In genomic region chrX:102899940-102900916, GRCh38 we compare ENCODE assay signal across 8 cellular contexts. TPM values are rescaled to one million over a fixed set of nuclear protein-coding genes. Genes with fewer than 3 reads are reported as not detected.
DNase-seq lines count a peak whose midpoint lies in the region; ATAC-seq, FAIRE-seq and TF ChIP-seq lines count a peak whose summit lies in the region.

No MANE protein-coding gene starts in this region.

- H2AFZ ChIP-seq in astrocyte (ENCODE audit: low read depth, low read length) = no peak overlapping the region

- no peaks in the 10 kb centered on the region for H3K36me3 Mint-ChIP-seq in astrocyte (ENCODE audit: low read depth, unreplicated experiment)

- ATAC-seq in HG02610 (IDR thresholded peaks at IDR 0.05; ENCODE audit: unreplicated experiment) = peak; percentile 83

- no peaks in the 10 kb centered on the region for H3K79me2 ChIP-seq in astrocyte (ENCODE audit: insufficient read depth, low read length)

- peak; percentile 98 for FAIRE-seq in astrocyte (lab: Jason Lieb, UNC)

- H3K4me1 ChIP-seq in astrocyte (ENCODE audit: insufficient read depth, low read length) = no peaks in the 10 kb centered on the region

- no peaks in the 10 kb centered on the region for H3K9me3 ChIP-seq in astrocyte (ENCODE audit: insufficient read depth, low read depth, low read length)

- H3K27ac Mint-ChIP-seq in astrocyte (ENCODE audit: unreplicated experiment) = peak overlapping the region; percentile 59

- H3K27ac ChIP-seq in astrocyte (ENCODE audit: low read depth, low read length) = no peak overlapping the region

- H3K4me3 ChIP-seq in astrocyte (ENCODE audit: insufficient read depth, low read depth, low read length) = no peak overlapping the region

- no peak overlapping the region for H3K4me3 Mint-ChIP-seq in astrocyte (ENCODE audit: unreplicated experiment)

- H3K4me2 ChIP-seq in astrocyte (ENCODE audit: low read length) = peak overlapping the region; percentile 6

- no peaks in the 10 kb centered on the region for H3K36me3 ChIP-seq in astrocyte (ENCODE audit: insufficient read depth, low read length)

- no peaks in the 10 kb centered on the region for H3K27me3 Mint-ChIP-seq in astrocyte (ENCODE audit: low read depth, unreplicated experiment)

- peaks cover 2% of the 10 kb centered on the region for H3K4me1 Mint-ChIP-seq in astrocyte (ENCODE audit: low read depth, unreplicated experiment)

- H3K9me3 Mint-ChIP-seq in astrocyte (ENCODE audit: unreplicated experiment) = no peaks in the 10 kb centered on the region

- TF ChIP-seq CTCF in astrocyte (IDR thresholded peaks at IDR 0.05; ENCODE audit: insufficient read depth, low read depth, low read length) = peak; percentile 54

- H3K27me3 ChIP-seq in astrocyte (ENCODE audit: insufficient read depth, low read length) = no peaks in the 10 kb centered on the region

- no peak overlapping the region for H3K9ac ChIP-seq in astrocyte (ENCODE audit: low read length)

- no peaks in the 10 kb centered on the region for H4K20me1 ChIP-seq in astrocyte (ENCODE audit: insufficient read depth, low read length)

- peak; percentile 47 for DNase-seq in NCI-H510A treated with DMSO at 0.1 percent for 48 hours (lab: John Stamatoyannopoulos, UW)
- no peak for DNase-seq in NCI-H510A (lab: John Stamatoyannopoulos, UW)
- DNase-seq in NCI-H1105 (lab: John Stamatoyannopoulos, UW) = peak; percentile 18
- DNase-seq in T-helper 9 cell = peak; percentile 68
- DNase-seq in astrocyte (ENCODE audit: low read depth) = peak; percentile 55
- peak; percentile 53 for DNase-seq in iPS-NIHi7 (ENCODE audit: extremely low spot score)
- DNase-seq in stimulated activated CD4-positive, alpha-beta T cell treated with anti-CD3 and anti-CD28 coated beads, Interleukin-15, amount 100 ng/mL, for 24 hours = peak; percentile 72

RNA-seq across cellular contexts. Expression of gene RAB40AL, which starts 36.8 kb away (rescaled TPM):
- 0.25 TPM in 1 of 2 replicates, not detected in the other for total RNA-seq in astrocyte
